1 cellular context compared by ENCODE assay signal in genomic region chr9:136802321-136802720, GRCh38.
TF ChIP-seq lines count a peak whose summit lies in the region.

No MANE protein-coding gene starts in this region.

TF ChIP-seq in HCT116, 20 proteins besides CTCF, POLR2A, EP300 and RAD21:
- TF ChIP-seq ZBTB33 (IDR thresholded peaks at IDR 0.05; ENCODE audit: extremely low read depth, insufficient replicate concordance, low read length) (no peak), EZH2 (IDR thresholded peaks at IDR 0.05) (no peak), CBX3 (IDR thresholded peaks at IDR 0.05; ENCODE audit: low read depth) (no peak), ATF3 (IDR thresholded peaks at IDR 0.05) (no peak), ZFX (IDR thresholded peaks at IDR 0.05) (no peak)
